Comparison of ENCODE assay signal across 27 cellular contexts in the genomic region with DNA sequence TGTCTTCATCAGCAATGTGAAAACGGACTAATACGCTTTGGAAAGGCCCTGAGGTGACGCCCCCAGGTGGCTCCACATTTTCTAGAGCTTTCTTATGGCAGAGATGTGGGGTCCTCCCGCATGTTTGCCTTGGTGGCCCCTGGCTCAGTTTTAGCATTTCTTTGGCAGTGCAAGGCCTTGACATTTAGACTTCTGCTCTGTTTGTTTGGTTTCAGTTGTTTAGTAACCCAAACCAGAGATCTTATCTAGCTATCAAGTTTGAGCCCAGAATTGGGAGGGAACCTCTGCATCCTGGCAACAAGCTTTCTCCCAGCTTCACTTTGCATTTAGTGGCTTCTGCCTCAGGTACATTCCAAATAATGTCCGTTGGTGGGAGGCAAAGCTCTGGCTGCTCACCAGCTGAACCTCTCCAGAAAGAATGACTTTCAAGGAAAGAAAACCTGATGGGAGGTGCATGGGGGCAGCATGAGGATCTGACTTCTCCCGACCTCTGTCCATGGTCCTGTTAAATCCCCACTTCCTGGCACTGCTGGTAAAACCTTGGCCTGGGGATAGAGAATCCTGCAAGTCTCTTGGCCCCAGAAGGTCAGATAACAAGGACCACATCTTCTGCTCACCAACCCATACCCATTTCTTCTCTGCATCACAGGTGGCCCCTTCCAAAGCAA. TPM values are rescaled to one million over a fixed set of nuclear protein-coding genes. Genes with fewer than 3 reads are reported as not detected.
DNase-seq lines count a peak whose midpoint lies in the region; ATAC-seq and TF ChIP-seq lines count a peak whose summit lies in the region.
"Had no signal": no experiment of that assay in that cellular context is flagged by ENCODE, and none has a peak within 500 bp of the region (broad histone marks: within the 10 kb centered on the region; RNA-seq: fewer than 3 reads in every experiment).

No MANE protein-coding gene starts in this region.

- TF ChIP-seq CTCF in LNCaP clone FGC (IDR thresholded peaks at IDR 0.05; ENCODE audit: control insufficient read depth, extremely low read depth, insufficient read depth), result no peak

- peak; percentile 59 for DNase-seq in activated CD4-positive, alpha-beta T cell treated with anti-CD3 and anti-CD28 coated beads, Interleukin-2, amount 10 ng/mL, durations not matched to agents 24 days and 14 days
- DNase-seq in activated CD4-positive, alpha-beta T cell treated with anti-CD3 and anti-CD28 coated beads, Interleukin-2, amount 50 U/mL, for 4 hours, result no peak
- peak; percentile 39 for DNase-seq in LNCaP clone FGC (ENCODE audit: low read depth)
- no peak for DNase-seq in effector memory CD8-positive, alpha-beta T cell
- DNase-seq in stimulated activated CD8-positive, alpha-beta memory T cell treated with anti-CD3 and anti-CD28 coated beads, Interleukin-4, amount 100 ng/mL, for 48 hours, result peak; percentile 18
- no peak for DNase-seq in DMS 273 treated with DMSO at 0.1 percent for 48 hours (lab: John Stamatoyannopoulos, UW)
- no peak for DNase-seq in NCI-H82 treated with DMSO at 0.1 percent for 48 hours (lab: John Stamatoyannopoulos, UW; ENCODE audit: unreplicated experiment)
- no peak for DNase-seq in stimulated activated naive CD8-positive, alpha-beta T cell treated with anti-CD3 and anti-CD28 coated beads, Interleukin-15, Interleukin-2, amounts not matched to agents 100 U/mL and 50 U/mL, for 24 hours
- DNase-seq: activated CD4-positive, alpha-beta T cell treated with anti-CD3 and anti-CD28 coated beads for 36 hours; activated naive CD4-positive, alpha-beta T cell; activated T-cell treated with anti-CD3 and anti-CD28 coated beads, Interleukin-2, amount 50 U/mL, for 48 hours; BE2C; cerebellar nuclear complex; COR-L47; DMS79 treated with DMSO at 0.1 percent for 48 hours; gastrocnemius medialis; MM.1S; NCI-H146; NCI-H2107; NCI-H748 treated with DMSO at 0.1 percent for 48 hours; psoas muscle; stimulated activated CD4-positive, alpha-beta T cell treated with anti-CD3 and anti-CD28 coated beads, Interleukin-15, amount 100 ng/mL, for 24 hours had no signal

- no peak overlapping the region for H3K4me3 Mint-ChIP-seq in activated CD4-positive, alpha-beta T cell treated with anti-CD3 and anti-CD28 coated beads, Interleukin-2, amount 10 ng/mL, durations not matched to agents 24 days and 14 days
- H3K4me3 Mint-ChIP-seq in effector memory CD8-positive, alpha-beta T cell, result no peak overlapping the region
- H3K4me3 Mint-ChIP-seq: activated CD4-positive, alpha-beta T cell treated with anti-CD3 and anti-CD28 coated beads for 36 hours; memory B cell; stimulated activated naive CD8-positive, alpha-beta T cell treated with anti-CD3 and anti-CD28 coated beads, Interleukin-15, Interleukin-2, amounts not matched to agents 100 ng/mL and 50 ng/mL, for 24 hours had no signal

- H3K27me3 Mint-ChIP-seq in activated CD4-positive, alpha-beta T cell treated with anti-CD3 and anti-CD28 coated beads, Interleukin-2, amount 10 ng/mL, durations not matched to agents 24 days and 14 days, result no peaks in the 10 kb centered on the region
- no peaks in the 10 kb centered on the region for H3K27me3 Mint-ChIP-seq in effector memory CD8-positive, alpha-beta T cell
- H3K27me3 Mint-ChIP-seq: activated CD4-positive, alpha-beta T cell treated with anti-CD3 and anti-CD28 coated beads for 36 hours; memory B cell; stimulated activated naive CD8-positive, alpha-beta T cell treated with anti-CD3 and anti-CD28 coated beads, Interleukin-15, Interleukin-2, amounts not matched to agents 100 ng/mL and 50 ng/mL, for 24 hours had no signal

- H3K4me1 Mint-ChIP-seq in activated CD4-positive, alpha-beta T cell treated with anti-CD3 and anti-CD28 coated beads, Interleukin-2, amount 10 ng/mL, durations not matched to agents 24 days and 14 days, result peaks cover 33% of the 10 kb centered on the region
- H3K4me1 Mint-ChIP-seq in effector memory CD8-positive, alpha-beta T cell (ENCODE audit: low read depth in 2 of 2), result peaks cover 36 to 63% of the 10 kb centered on the region in 2 donors

- peak; percentile 28 for ATAC-seq in effector memory CD8-positive, alpha-beta T cell (replicated peaks)
- no peak for ATAC-seq in stimulated activated naive CD8-positive, alpha-beta T cell treated with anti-CD3 and anti-CD28 coated beads, Interleukin-15, Interleukin-2, amounts not matched to agents 100 U/mL and 50 U/mL, for 24 hours
- ATAC-seq: activated CD4-positive, alpha-beta T cell treated with anti-CD3 and anti-CD28 coated beads for 36 hours; gastrocnemius medialis; psoas muscle had no signal

- peak overlapping the region; percentile 46 for H3K27ac Mint-ChIP-seq in activated CD4-positive, alpha-beta T cell treated with anti-CD3 and anti-CD28 coated beads, Interleukin-2, amount 10 ng/mL, durations not matched to agents 24 days and 14 days
- H3K27ac Mint-ChIP-seq in effector memory CD8-positive, alpha-beta T cell, result peak overlapping the region; percentile 41 to 49
- H3K27ac Mint-ChIP-seq: activated CD4-positive, alpha-beta T cell treated with anti-CD3 and anti-CD28 coated beads for 36 hours; memory B cell; stimulated activated naive CD8-positive, alpha-beta T cell treated with anti-CD3 and anti-CD28 coated beads, Interleukin-15, Interleukin-2, amounts not matched to agents 100 ng/mL and 50 ng/mL, for 24 hours had no signal

- H3K36me3 Mint-ChIP-seq in activated CD4-positive, alpha-beta T cell treated with anti-CD3 and anti-CD28 coated beads, Interleukin-2, amount 10 ng/mL, durations not matched to agents 24 days and 14 days (ENCODE audit: low read depth), result peaks cover 20% of the 10 kb centered on the region
- no peaks in the 10 kb centered on the region for H3K36me3 Mint-ChIP-seq in effector memory CD8-positive, alpha-beta T cell (ENCODE audit: insufficient read depth)

- H3K4me3 ChIP-seq in LNCaP clone FGC (ENCODE audit: low read depth, low read length), result no peak overlapping the region
- H3K4me3 ChIP-seq: dorsolateral prefrontal cortex, gastrocnemius medialis, hepatocyte, psoas muscle, SJSA1 had no signal

- intact Hi-C loops in activated CD4-positive, alpha-beta T cell treated with anti-CD3 and anti-CD28 coated beads, Interleukin-2, amount 10 ng/mL, durations not matched to agents 24 days and 14 days (cut with micrococcal nuclease), result loop anchor here (5.0 kb wide), 1 partner anchor 37 kb away; no protein-coding TSS in a partner anchor

- H3K9me3 Mint-ChIP-seq in activated CD4-positive, alpha-beta T cell treated with anti-CD3 and anti-CD28 coated beads, Interleukin-2, amount 10 ng/mL, durations not matched to agents 24 days and 14 days, result peaks cover 24% of the 10 kb centered on the region
- peaks cover 0 to 11% of the 10 kb centered on the region in 2 donors for H3K9me3 Mint-ChIP-seq in effector memory CD8-positive, alpha-beta T cell

RNA-seq across cellular contexts. Expression of a gene that starts 12.0 kb away (rescaled TPM):
- total RNA-seq in activated CD4-positive, alpha-beta T cell treated with anti-CD3 and anti-CD28 coated beads, Interleukin-2, amount 10 ng/mL, durations not matched to agents 24 days and 14 days, result 60.2 and 63.1 TPM in 2 replicates
- total RNA-seq: SJSA1 had no signal

Comparison
In these comparisons a context has a peak if more than half of its experiments do, and no peak if none do; other contexts are left out.
1. DNase-seq: peak in activated CD4-positive, alpha-beta T cell treated with anti-CD3 and anti-CD28 coated beads, Interleukin-2, amount 10 ng/mL, durations not matched to agents 24 days and 14 days (single experiment), LNCaP clone FGC (single experiment) and stimulated activated CD8-positive, alpha-beta memory T cell treated with anti-CD3 and anti-CD28 coated beads, Interleukin-4, amount 100 ng/mL, for 48 hours (single experiment); none in activated CD4-positive, alpha-beta T cell treated with anti-CD3 and anti-CD28 coated beads, Interleukin-2, amount 50 U/mL, for 4 hours (0 of 2), effector memory CD8-positive, alpha-beta T cell (0 of 3), DMS 273 treated with DMSO at 0.1 percent for 48 hours (single experiment), NCI-H82 treated with DMSO at 0.1 percent for 48 hours (single experiment) and stimulated activated naive CD8-positive, alpha-beta T cell treated with anti-CD3 and anti-CD28 coated beads, Interleukin-15, Interleukin-2, amounts not matched to agents 100 U/mL and 50 U/mL, for 24 hours (single experiment).